In the genomic region with DNA sequence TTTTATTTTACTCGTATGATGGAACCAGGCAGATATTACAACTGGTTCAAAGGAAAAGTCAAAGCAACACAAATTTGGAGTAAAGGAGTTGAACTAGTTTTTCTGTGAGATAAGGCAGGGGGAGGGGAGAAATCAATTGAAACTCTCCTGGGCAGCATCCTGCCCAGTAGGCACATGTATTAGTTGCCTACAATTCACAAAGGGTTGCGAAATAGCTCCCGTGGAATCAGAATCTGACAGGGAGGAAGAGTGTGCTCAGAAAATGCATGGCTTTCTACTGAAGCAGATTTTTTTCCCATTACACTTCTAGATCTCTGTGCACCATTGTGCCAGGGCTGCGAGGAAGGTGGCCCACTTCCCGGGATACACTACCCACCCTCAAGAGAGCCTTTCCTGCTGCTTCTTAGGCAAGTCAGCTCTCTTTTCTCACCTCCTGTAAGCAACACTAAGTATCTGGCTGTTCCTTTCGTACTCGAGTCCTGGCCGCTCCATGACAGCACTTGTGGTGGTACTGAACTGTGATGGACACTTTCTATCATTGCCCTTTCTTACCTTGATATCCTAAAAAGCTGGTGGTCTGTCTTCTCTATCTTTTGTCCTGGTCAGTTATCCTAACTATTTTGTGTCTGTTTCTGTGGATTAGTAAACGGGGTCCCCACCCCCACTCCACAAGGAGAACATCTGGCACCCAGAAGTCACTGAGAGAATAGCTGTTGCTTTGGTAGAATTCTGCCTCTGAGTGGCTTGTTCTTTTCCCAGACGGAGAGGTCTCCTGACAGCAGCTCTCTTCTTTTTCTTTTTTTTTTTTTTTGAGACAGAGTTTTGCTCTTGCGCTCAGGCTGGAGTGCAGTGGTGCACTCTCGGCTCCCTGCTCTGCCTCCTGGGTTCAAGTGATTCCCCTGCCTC, we compare ENCODE assay signal across 9 cellular contexts.
A peak's percentile ranks its signal among the peaks of the same experiment; 100 is the strongest.
DNase-seq lines count a peak whose midpoint lies in the region; ATAC-seq and TF ChIP-seq lines count a peak whose summit lies in the region.
"Had no signal": no experiment of that assay in that cellular context is flagged by ENCODE, and none has a peak within 500 bp of the region (broad histone marks: within the 10 kb centered on the region; RNA-seq: fewer than 3 reads in every experiment).

No MANE protein-coding gene starts in this region.

- H3K36me3 Mint-ChIP-seq in Calu3 (ENCODE audit: insufficient read depth, unreplicated experiment) = peaks cover 5% of the 10 kb centered on the region

- H3K79me2 ChIP-seq in OCI-LY3 (ENCODE audit: low read length) = peaks cover 45% of the 10 kb centered on the region

- ATAC-seq in GM21576 (IDR thresholded peaks at IDR 0.05; ENCODE audit: unreplicated experiment) = peak; percentile 6

- peak overlapping the region; percentile 29 for H3K4me3 Mint-ChIP-seq in Calu3 (ENCODE audit: low read depth, unreplicated experiment)

- no peaks in the 10 kb centered on the region for H3K27me3 Mint-ChIP-seq in Calu3 (ENCODE audit: unreplicated experiment)

- H3K27ac Mint-ChIP-seq in Calu3 (ENCODE audit: unreplicated experiment) = peak overlapping the region; percentile 19

- peaks cover 69% of the 10 kb centered on the region for H3K4me1 ChIP-seq in OCI-LY3 (ENCODE audit: low read length)

- DNase-seq in Calu3 (peak; percentile 77), iris pigment epithelial cell (ENCODE audit: low read depth) (peak; percentile 62), NCI-H1930 (lab: John Stamatoyannopoulos, UW) (no peak), NCI-H2227 treated with DMSO at 0.1 percent for 48 hours (lab: John Stamatoyannopoulos, UW) (no peak), iPS-NIHi7 (ENCODE audit: extremely low spot score) (no peak), HuH-7.5 (ENCODE audit: low spot score) (no peak)

- peaks cover 5% of the 10 kb centered on the region for H3K9me3 Mint-ChIP-seq in Calu3 (ENCODE audit: low read depth, unreplicated experiment)

- H3K9ac ChIP-seq in OCI-LY3 (ENCODE audit: low read length) = peak overlapping the region; percentile 67

- H3K4me2 ChIP-seq in OCI-LY3 (ENCODE audit: low read length) = peak overlapping the region; percentile 43

- no peaks in the 10 kb centered on the region; the same call in 1 of the 2 replicates for H3K9me3 ChIP-seq in OCI-LY3 (ENCODE audit: insufficient read depth, low read length)
- H3K9me3 ChIP-seq: neutrophil had no signal

- BruUV-seq in Calu3 (replicated peaks; lab: Mats Ljungman, UMichigan) = no TSS peak

- CTCF ChIA-PET in Calu3 (lab: Charles Lee) = interaction anchor here (0.7 to 1.8 kb wide), 8 partner anchors 19 to 922 kb away, joined by 3 to 6 read pairs (median 4); partner anchors contain the start of genes RPL39L and ST6GAL1

- no peak for TF ChIP-seq CTCF in Calu3 (IDR thresholded peaks at IDR 0.05; ENCODE audit: unreplicated experiment)
- no peak for TF ChIP-seq CTCF in OCI-LY3 (IDR thresholded peaks at IDR 0.05; ENCODE audit: low read depth, low read length)

- no peaks in the 10 kb centered on the region for H4K20me1 ChIP-seq in OCI-LY3 (ENCODE audit: insufficient read depth, low read length)

- peaks cover 53% of the 10 kb centered on the region for H3K36me3 ChIP-seq in OCI-LY3 (replicated peaks; ENCODE audit: low read depth, low read length)

- H2AFZ ChIP-seq in OCI-LY3 (ENCODE audit: low read depth, low read length) = no peak overlapping the region

- peaks cover 27% of the 10 kb centered on the region for H3K4me1 Mint-ChIP-seq in Calu3 (ENCODE audit: low read depth, unreplicated experiment)

- H3K27ac ChIP-seq in OCI-LY3 (ENCODE audit: low read length) = peak overlapping the region; percentile 85
- H3K27ac ChIP-seq: neutrophil had no signal

- intact Hi-C loops in Calu3 (cut with micrococcal nuclease; ENCODE audit: unreplicated experiment) = loop anchor here (10.0 kb wide), 1 partner anchor 130 kb away; the partner anchor contains the start of gene ST6GAL1

- no peak overlapping the region for H3K4me3 ChIP-seq in OCI-LY3 (ENCODE audit: low read length)

- no peaks in the 10 kb centered on the region for H3K27me3 ChIP-seq in OCI-LY3 (ENCODE audit: low read depth, low read length)
- H3K27me3 ChIP-seq: neutrophil had no signal

Comparison
In these comparisons a context has a peak if more than half of its experiments do, and no peak if none do; other contexts are left out.
1. DNase-seq: peak in Calu3 (single experiment) and iris pigment epithelial cell (single experiment); none in NCI-H1930 (0 of 2), NCI-H2227 treated with DMSO at 0.1 percent for 48 hours (single experiment), iPS-NIHi7 (single experiment) and HuH-7.5 (single experiment).